Comparison of ENCODE assay signal across 22 cellular contexts in the genomic region with DNA sequence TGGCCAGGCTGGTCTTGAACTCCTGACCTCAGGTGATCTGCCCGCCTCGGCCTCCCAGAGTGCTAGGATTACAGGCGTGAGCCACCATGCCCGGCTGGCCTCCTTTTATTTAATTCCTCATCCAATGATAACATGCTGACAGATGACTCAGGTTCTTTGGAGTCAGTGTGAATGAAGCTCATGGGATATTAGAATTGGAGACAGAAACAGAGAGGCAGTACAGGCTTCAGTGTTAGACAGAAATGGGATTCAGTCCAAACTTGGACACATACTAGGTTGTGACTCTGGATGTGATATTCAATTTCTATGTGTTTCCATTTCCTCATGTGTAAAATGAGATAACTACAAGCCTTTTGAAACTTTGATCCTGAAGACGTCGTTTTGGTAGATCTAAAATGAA. TPM values are rescaled to one million over a fixed set of nuclear protein-coding genes. Genes with fewer than 3 reads are reported as not detected.
"Had no signal": no experiment of that assay in that cellular context is flagged by ENCODE, and none has a peak within 500 bp of the region (broad histone marks: within the 10 kb centered on the region; RNA-seq: fewer than 3 reads in every experiment).

No MANE protein-coding gene starts in this region.

- H3K27me3 ChIP-seq: foreskin keratinocyte, neural progenitor cell, tibial nerve had no signal

- H3K4me1 ChIP-seq: foreskin keratinocyte, lower lobe of right lung, parathyroid adenoma had no signal

- ATAC-seq: foreskin keratinocyte, left colon, lower lobe of right lung, natural killer cell had no signal

- H3K36me3 ChIP-seq: lower lobe of right lung, neural progenitor cell, tibial nerve had no signal

- H3K4me3 ChIP-seq: lower lobe of right lung, neural progenitor cell, tibial nerve had no signal

- H3K9me3 ChIP-seq: lower lobe of right lung, psoas muscle, tibial nerve had no signal

- DNase-seq: activated CD4-positive, alpha-beta T cell treated with anti-CD3 and anti-CD28 coated beads for 4 hours; activated CD4-positive, alpha-beta T cell treated with anti-CD3 and anti-CD28 coated beads, Interleukin-2, amount 50 U/mL, for 4 hours; activated CD8-positive, alpha-beta memory T cell treated with anti-CD3 and anti-CD28 coated beads for 24 hours; activated effector memory CD4-positive, alpha-beta T cell treated with Interleukin-2 at 50 U/mL for 16 hours; activated naive CD4-positive, alpha-beta T cell treated with Interleukin-2 at 50 U/mL for 16 hours; aorta; central memory CD4-positive, alpha-beta T cell; effector CD4-positive, alpha-beta T cell; foreskin keratinocyte; left colon; lower lobe of right lung; natural killer cell; occipital lobe; psoas muscle; stimulated activated CD4-positive, alpha-beta T cell treated with anti-CD3 and anti-CD28 coated beads, Interleukin-2, amount 100 ng/mL, for 48 hours; stimulated activated naive CD4-positive, alpha-beta T cell treated with Interleukin-2 at 50 U/mL for 16 hours; T-helper 1 cell had no signal

- H3K27ac ChIP-seq: epithelial cell of prostate, foreskin keratinocyte, lower lobe of right lung, neural progenitor cell, parathyroid adenoma, psoas muscle, tibial nerve, VCaP had no signal

RNA-seq across cellular contexts. Expression of a gene that starts 47.3 kb away (rescaled TPM):
- total RNA-seq: foreskin keratinocyte had no signal
- polyA plus RNA-seq: foreskin keratinocyte had no signal
